In genomic region chr9:106697799-106698591, GRCh38 we compare ENCODE assay signal across 9 cellular contexts.
A peak's percentile ranks its signal among the peaks of the same experiment; 100 is the strongest.
DNase-seq lines count a peak whose midpoint lies in the region; ATAC-seq and TF ChIP-seq lines count a peak whose summit lies in the region.
"Had no signal": no experiment of that assay in that cellular context is flagged by ENCODE, and none has a peak within 500 bp of the region (broad histone marks: within the 10 kb centered on the region; RNA-seq: fewer than 3 reads in every experiment).

No MANE protein-coding gene starts in this region.

- peak overlapping the region; percentile 41 for H3K4me3 ChIP-seq in skeletal muscle cell (ENCODE audit: low read depth, low read length)

- no peaks in the 10 kb centered on the region for H3K36me3 Mint-ChIP-seq in WTC11
- peaks cover 0 to 11% (median 0%) of the 10 kb centered on the region in 3 donors for H3K36me3 Mint-ChIP-seq in immature natural killer cell

- intact Hi-C loops in cardiac septum (cut with DNase I): no loop called here

- CTCF ChIA-PET in WTC11 (lab: Charles Lee): no interaction called here

- H3K27me3 Mint-ChIP-seq in WTC11 (ENCODE audit: low read depth): no peaks in the 10 kb centered on the region
- H3K27me3 Mint-ChIP-seq in immature natural killer cell (ENCODE audit: low read depth in 3 of 3): peaks cover 0 to 2% (median 1%) of the 10 kb centered on the region in 3 donors

- H3K4me1 Mint-ChIP-seq in WTC11 (peaks cover 32% of the 10 kb centered on the region), immature natural killer cell (no peaks in the 10 kb centered on the region)

- POLR2A ChIA-PET in WTC11 (lab: Charles Lee): no interaction called here

- no peak for ATAC-seq in WTC11

- no peak for TF ChIP-seq CTCF in WTC11 (IDR thresholded peaks at IDR 0.05)

- H3K9me3 Mint-ChIP-seq in WTC11: peaks cover 20% of the 10 kb centered on the region
- peaks cover 0 to 8% (median 0%) of the 10 kb centered on the region in 6 donors for H3K9me3 Mint-ChIP-seq in immature natural killer cell

- DNase-seq in NCI-H526 (lab: John Stamatoyannopoulos, UW) (peak; percentile 3 to 33), NCI-H526 treated with DMSO at 0.1 percent for 48 hours (lab: John Stamatoyannopoulos, UW) (no peak), WTC11 (ENCODE audit: low spot score) (peak; percentile 12), cardiac septum (ENCODE audit: low spot score) (peak; percentile 88), skeletal muscle cell (ENCODE audit: low read depth) (peak; percentile 57), SIG-M5 treated with dmso at 0.1 percent for 504 hours (lab: John Stamatoyannopoulos, UW; ENCODE audit: unreplicated experiment) (no peak), mesenteric fat pad (ENCODE audit: low spot score) (no peak), immature natural killer cell (no peak)

- H3K27ac Mint-ChIP-seq in WTC11 (no peak overlapping the region), immature natural killer cell (no peak overlapping the region)

- H3K4me3 Mint-ChIP-seq in WTC11 (no peak overlapping the region), immature natural killer cell (no peak overlapping the region)
- H3K4me3 Mint-ChIP-seq: neural crest cell had no signal

TF ChIP-seq in WTC11, 78 proteins besides CTCF, POLR2A, EP300 and RAD21:
- TF ChIP-seq, protein P1, sequence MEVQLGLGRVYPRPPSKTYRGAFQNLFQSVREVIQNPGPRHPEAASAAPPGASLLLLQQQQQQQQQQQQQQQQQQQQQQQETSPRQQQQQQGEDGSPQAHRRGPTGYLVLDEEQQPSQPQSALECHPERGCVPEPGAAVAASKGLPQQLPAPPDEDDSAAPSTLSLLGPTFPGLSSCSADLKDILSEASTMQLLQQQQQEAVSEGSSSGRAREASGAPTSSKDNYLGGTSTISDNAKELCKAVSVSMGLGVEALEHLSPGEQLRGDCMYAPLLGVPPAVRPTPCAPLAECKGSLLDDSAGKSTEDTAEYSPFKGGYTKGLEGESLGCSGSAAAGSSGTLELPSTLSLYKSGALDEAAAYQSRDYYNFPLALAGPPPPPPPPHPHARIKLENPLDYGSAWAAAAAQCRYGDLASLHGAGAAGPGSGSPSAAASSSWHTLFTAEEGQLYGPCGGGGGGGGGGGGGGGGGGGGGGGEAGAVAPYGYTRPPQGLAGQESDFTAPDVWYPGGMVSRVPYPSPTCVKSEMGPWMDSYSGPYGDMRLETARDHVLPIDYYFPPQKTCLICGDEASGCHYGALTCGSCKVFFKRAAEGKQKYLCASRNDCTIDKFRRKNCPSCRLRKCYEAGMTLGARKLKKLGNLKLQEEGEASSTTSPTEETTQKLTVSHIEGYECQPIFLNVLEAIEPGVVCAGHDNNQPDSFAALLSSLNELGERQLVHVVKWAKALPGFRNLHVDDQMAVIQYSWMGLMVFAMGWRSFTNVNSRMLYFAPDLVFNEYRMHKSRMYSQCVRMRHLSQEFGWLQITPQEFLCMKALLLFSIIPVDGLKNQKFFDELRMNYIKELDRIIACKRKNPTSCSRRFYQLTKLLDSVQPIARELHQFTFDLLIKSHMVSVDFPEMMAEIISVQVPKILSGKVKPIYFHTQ (CRISPR knock-in tag; IDR thresholded peaks at IDR 0.05): no peak

Comparison
In these comparisons a context has a peak if more than half of its experiments do, and no peak if none do; other contexts are left out.
1. DNase-seq: peak in NCI-H526 (2 of 2), WTC11 (single experiment), cardiac septum (single experiment) and skeletal muscle cell (single experiment); none in NCI-H526 treated with DMSO at 0.1 percent for 48 hours (single experiment), SIG-M5 treated with dmso at 0.1 percent for 504 hours (single experiment), mesenteric fat pad (single experiment) and immature natural killer cell (0 of 3).